ENCODE assay signal across 20 cellular contexts in genomic region chr2:11762031-11762430, GRCh38. TPM values are rescaled to one million over a fixed set of nuclear protein-coding genes. Genes with fewer than 3 reads are reported as not detected.
DNase-seq lines count a peak whose midpoint lies in the region; ATAC-seq, FAIRE-seq and TF ChIP-seq lines count a peak whose summit lies in the region.
"Had no signal": no experiment of that assay in that cellular context is flagged by ENCODE, and none has a peak within 500 bp of the region (broad histone marks: within the 10 kb centered on the region; RNA-seq: fewer than 3 reads in every experiment).

No MANE protein-coding gene starts in this region.

- CTCF ChIA-PET in activated naive CD4-positive, alpha-beta T cell treated with anti-CD3 and anti-CD28 coated beads for 36 hours (lab: Charles Lee): interaction anchor here (0.8 to 3.4 kb wide), 2 partner anchors 12 to 22 kb away, joined by 4 to 9 read pairs; no protein-coding TSS in a partner anchor

- TF ChIP-seq CTCF in gastrocnemius medialis (IDR thresholded peaks at IDR 0.05 in 4 of 5, conservative IDR thresholded peaks at IDR 0.05 in 1 of 5) (no peak), pancreas (IDR thresholded peaks at IDR 0.05) (no peak)

- H3K27ac Mint-ChIP-seq in activated naive CD4-positive, alpha-beta T cell treated with anti-CD3 and anti-CD28 coated beads for 36 hours: peak overlapping the region; percentile 34
- peak overlapping the region; percentile 84 for H3K27ac Mint-ChIP-seq in activated T-helper 17 cell treated with anti-CD3 and anti-CD28 coated beads, Interleukin-2, amount 50 U/mL, for 72 hours
- H3K27ac Mint-ChIP-seq: GM23338 had no signal

- H3K27me3 ChIP-seq in gastrocnemius medialis (no peaks in the 10 kb centered on the region), pancreas (no peaks in the 10 kb centered on the region)
- H3K27me3 ChIP-seq: BE2C had no signal

- no peaks in the 10 kb centered on the region for H3K27me3 Mint-ChIP-seq in activated naive CD4-positive, alpha-beta T cell treated with anti-CD3 and anti-CD28 coated beads for 36 hours (ENCODE audit: low read depth)
- no peaks in the 10 kb centered on the region for H3K27me3 Mint-ChIP-seq in activated T-helper 17 cell treated with anti-CD3 and anti-CD28 coated beads, Interleukin-2, amount 50 U/mL, for 72 hours
- H3K27me3 Mint-ChIP-seq: CD4-positive, alpha-beta memory T cell had no signal

- no peaks in the 10 kb centered on the region for H3K9me3 ChIP-seq in gastrocnemius medialis
- H3K9me3 ChIP-seq in pancreas: no peaks in the 10 kb centered on the region
- H3K9me3 ChIP-seq: BE2C had no signal

- H3K36me3 ChIP-seq in gastrocnemius medialis (peaks cover 3 to 24% of the 10 kb centered on the region in 2 donors), pancreas (peaks cover 0 to 8% (median 0%) of the 10 kb centered on the region in 3 donors)

- H3K4me3 ChIP-seq in gastrocnemius medialis (no peak overlapping the region), pancreas (no peak overlapping the region)
- H3K4me3 ChIP-seq: GM23338 had no signal

- H3K36me3 Mint-ChIP-seq in activated naive CD4-positive, alpha-beta T cell treated with anti-CD3 and anti-CD28 coated beads for 36 hours (ENCODE audit: low read depth): peaks cover 47% of the 10 kb centered on the region
- peaks cover 71% of the 10 kb centered on the region for H3K36me3 Mint-ChIP-seq in activated T-helper 17 cell treated with anti-CD3 and anti-CD28 coated beads, Interleukin-2, amount 50 U/mL, for 72 hours (ENCODE audit: low read depth)

- WGBS in pancreas, 2 donors: 92% methylated on average over 14 of the region's 14 CpGs

- H3K27ac ChIP-seq in gastrocnemius medialis (peak overlapping the region; percentile 18 to 47 (median 26)), pancreas (no peak overlapping the region)
- H3K27ac ChIP-seq: RWPE1 had no signal

- H3K4me1 Mint-ChIP-seq in activated naive CD4-positive, alpha-beta T cell treated with anti-CD3 and anti-CD28 coated beads for 36 hours (ENCODE audit: low read depth): peaks cover 44% of the 10 kb centered on the region
- peaks cover 64% of the 10 kb centered on the region for H3K4me1 Mint-ChIP-seq in activated T-helper 17 cell treated with anti-CD3 and anti-CD28 coated beads, Interleukin-2, amount 50 U/mL, for 72 hours

- H3K4me1 ChIP-seq in gastrocnemius medialis (peaks cover 34 to 67% of the 10 kb centered on the region in 2 donors), pancreas (peaks cover 5 to 7% (median 5%) of the 10 kb centered on the region in 3 donors)

- FAIRE-seq in pancreas (lab: Jason Lieb, UNC): no peak
- FAIRE-seq: A204.1 had no signal

- intact Hi-C loops in activated naive CD4-positive, alpha-beta T cell treated with anti-CD3 and anti-CD28 coated beads for 36 hours (cut with micrococcal nuclease): no loop called here
- intact Hi-C loops in gastrocnemius medialis (cut with DNase I; ENCODE audit: low total_unique reads) (no loop called here), pancreas (cut with DNase I) (no loop called here)

- ATAC-seq in activated T-helper 17 cell treated with anti-CD3 and anti-CD28 coated beads, Interleukin-2, amount 50 U/mL, for 72 hours (replicated peaks): no peak
- no peak for ATAC-seq in gastrocnemius medialis
- ATAC-seq in HG02759 (IDR thresholded peaks at IDR 0.05; ENCODE audit: unreplicated experiment): no peak
- no peak for ATAC-seq in pancreas
- no peak for ATAC-seq in GM19455 (IDR thresholded peaks at IDR 0.05; ENCODE audit: unreplicated experiment)
- ATAC-seq: GM23338 had no signal

- no peaks in the 10 kb centered on the region for H3K9me3 Mint-ChIP-seq in activated naive CD4-positive, alpha-beta T cell treated with anti-CD3 and anti-CD28 coated beads for 36 hours
- no peaks in the 10 kb centered on the region for H3K9me3 Mint-ChIP-seq in activated T-helper 17 cell treated with anti-CD3 and anti-CD28 coated beads, Interleukin-2, amount 50 U/mL, for 72 hours
- H3K9me3 Mint-ChIP-seq: CD4-positive, alpha-beta memory T cell had no signal

- H3K4me3 Mint-ChIP-seq in activated naive CD4-positive, alpha-beta T cell treated with anti-CD3 and anti-CD28 coated beads for 36 hours: no peak overlapping the region
- no peak overlapping the region for H3K4me3 Mint-ChIP-seq in activated T-helper 17 cell treated with anti-CD3 and anti-CD28 coated beads, Interleukin-2, amount 50 U/mL, for 72 hours
- H3K4me3 Mint-ChIP-seq: CD4-positive, alpha-beta memory T cell; GM23338 had no signal

- no peak for DNase-seq in activated naive CD4-positive, alpha-beta T cell treated with anti-CD3 and anti-CD28 coated beads for 36 hours
- no peak for DNase-seq in activated naive CD4-positive, alpha-beta T cell treated with Interleukin-2 at 50 U/mL for 16 hours
- DNase-seq in mesenteric fat pad (ENCODE audit: low spot score) (peak; percentile 71), gastrocnemius medialis (no peak), pancreas (no peak)
- DNase-seq: BE2C; CD4-positive, alpha-beta memory T cell; GDM1; HCEC 1CT; MM.1S; NCI-H1092; NCI-H1436 treated with DMSO at 0.1 percent for 48 hours; NCI-H526; PC-3 had no signal

- in situ Hi-C loops in gastrocnemius medialis (cut with MboI; ENCODE audit: low sequenced_read_pairs in 4 of 4): no loop called here

- TF ChIP-seq POLR2A in gastrocnemius medialis (IDR thresholded peaks at IDR 0.05): no peak

RNA-seq across cellular contexts. Expression of gene LPIN1, which starts 15.6 kb away (rescaled TPM):
- total RNA-seq in activated naive CD4-positive, alpha-beta T cell treated with anti-CD3 and anti-CD28 coated beads for 36 hours: 100 to 1,000 TPM in 1 of 2 experiments, 10 to 100 TPM in 1; 96.4 to 102 TPM
- total RNA-seq in activated T-helper 17 cell treated with anti-CD3 and anti-CD28 coated beads, Interleukin-2, amount 50 U/mL, for 72 hours: 10 to 100 TPM; 59.0 to 69.2 TPM
- total RNA-seq in mesenteric fat pad (198 TPM), gastrocnemius medialis (100 to 1,000 TPM; 292 to 606 (median 472) TPM), pancreas (10 to 100 TPM in 3 of 6 donors, 1 to 10 TPM in 3; 7.4 to 16.5 (median 10.0) TPM)
- 1 to 10 TPM; 7.7 to 10.0 TPM for polyA plus RNA-seq in pancreas

Comparison
In these comparisons a context has a peak if more than half of its experiments do, and no peak if none do; other contexts are left out.
1. H3K27ac ChIP-seq: peak in gastrocnemius medialis (4 of 4); none in pancreas (0 of 4).